In the genomic region with DNA sequence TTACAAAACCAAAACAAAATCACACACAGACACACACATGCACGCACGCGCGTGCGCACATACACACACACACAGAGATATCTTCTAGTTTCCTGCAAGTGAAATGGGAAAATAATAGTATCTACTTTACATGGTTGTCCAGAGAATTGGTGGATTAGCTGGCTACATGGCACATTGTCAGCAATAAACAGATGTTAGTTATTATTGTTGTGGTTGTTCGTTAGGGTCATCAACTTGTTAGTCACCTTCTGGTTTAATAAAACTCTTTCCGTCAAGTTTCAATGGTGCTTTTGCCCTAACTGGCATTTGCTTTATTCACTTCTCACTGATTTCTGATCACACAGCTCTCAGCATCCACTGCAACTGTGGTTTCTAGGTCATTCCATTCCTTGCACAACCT, we compare ENCODE assay signal across 29 cellular contexts. TPM values are rescaled to one million over a fixed set of nuclear protein-coding genes. Genes with fewer than 3 reads are reported as not detected.
DNase-seq lines count a peak whose midpoint lies in the region; ATAC-seq, FAIRE-seq and TF ChIP-seq lines count a peak whose summit lies in the region.
"Had no signal": no experiment of that assay in that cellular context is flagged by ENCODE, and none has a peak within 500 bp of the region (broad histone marks: within the 10 kb centered on the region; RNA-seq: fewer than 3 reads in every experiment).

No MANE protein-coding gene starts in this region.

- H3K9me3 ChIP-seq in GM23248 (ENCODE audit: low read depth) (no peaks in the 10 kb centered on the region), RWPE2 (ENCODE audit: severe bottlenecking) (no peaks in the 10 kb centered on the region), smooth muscle cell (replicated peaks; ENCODE audit: low read depth) (no peaks in the 10 kb centered on the region)
- H3K9me3 ChIP-seq: left ventricle myocardium inferior, thoracic aorta had no signal

- H3K4me3 ChIP-seq in GM23248 (no peak overlapping the region), RWPE2 (ENCODE audit: severe bottlenecking) (no peak overlapping the region), fibroblast of mammary gland (ENCODE audit: control insufficient read depth, low read depth, low read length) (no peak overlapping the region), smooth muscle cell (no peak overlapping the region)
- H3K4me3 ChIP-seq: cardiac muscle cell, left ventricle myocardium inferior, thoracic aorta had no signal

- POLR2A ChIA-PET in RWPE1 (lab: Yijun Ruan, JAX; ENCODE audit: low non-redundant PET) = no interaction called here

- H3K4me2 ChIP-seq in GM23248 (ENCODE audit: unreplicated experiment) (peak overlapping the region; percentile 45), smooth muscle cell (peak overlapping the region; percentile 34)

- H3K4me1 ChIP-seq in GM23248 (ENCODE audit: insufficient read depth) (peaks cover 37% of the 10 kb centered on the region), RWPE2 (ENCODE audit: insufficient read depth, poor library complexity, severe bottlenecking) (peaks cover 24% of the 10 kb centered on the region), smooth muscle cell (ENCODE audit: low read depth) (peaks cover 48% of the 10 kb centered on the region)

- no peak for TF ChIP-seq POLR2A in GM12892 (IDR thresholded peaks at IDR 0.05; ENCODE audit: low read depth, low read length)

- H4K20me1 ChIP-seq in GM23248 (ENCODE audit: insufficient read depth) (no peaks in the 10 kb centered on the region), smooth muscle cell (ENCODE audit: low read depth) (no peaks in the 10 kb centered on the region)

- H3K79me2 ChIP-seq in GM23248 (ENCODE audit: insufficient read depth) = no peaks in the 10 kb centered on the region
- no peaks in the 10 kb centered on the region for H3K79me2 ChIP-seq in smooth muscle cell (ENCODE audit: low read depth)

- no peaks in the 10 kb centered on the region for H3K36me3 ChIP-seq in GM23248 (ENCODE audit: low read depth)
- H3K36me3 ChIP-seq in RWPE2 (ENCODE audit: low read depth) = no peaks in the 10 kb centered on the region
- H3K36me3 ChIP-seq in smooth muscle cell (ENCODE audit: low read depth) = no peaks in the 10 kb centered on the region
- H3K36me3 ChIP-seq: cardiac muscle cell, left ventricle myocardium inferior, thoracic aorta had no signal

- H3K9me2 ChIP-seq in GM23248 (ENCODE audit: insufficient read depth) = no peaks in the 10 kb centered on the region

- H2AFZ ChIP-seq in GM23248 (no peak overlapping the region), smooth muscle cell (ENCODE audit: low read depth) (no peak overlapping the region)

- 39 to 42% methylated on average over 7 of the region's 7 CpGs for WGBS in GM23248 (ENCODE audit: low coverage in 1 of 2, low lambda C conversion rate in 2 of 2, missing lambda C conversion rate in 2 of 2), 2 experiments
- 88% methylated on average over 7 of the region's 7 CpGs for WGBS in smooth muscle cell (ENCODE audit: low lambda C conversion rate)

- H3F3A ChIP-seq in GM23248 (ENCODE audit: insufficient read depth) (peaks cover 20% of the 10 kb centered on the region), smooth muscle cell (ENCODE audit: low read depth) (peaks cover 8% of the 10 kb centered on the region)

- DNase-seq in GM23248 (peak; percentile 70), RWPE2 (ENCODE audit: low spot score) (no peak), fibroblast of mammary gland (ENCODE audit: low read depth) (peak; percentile 86), smooth muscle cell (lab: John Stamatoyannopoulos, UW; ENCODE audit: unreplicated experiment) (no peak), RWPE1 (ENCODE audit: low spot score) (no peak), NCI-H774 (lab: John Stamatoyannopoulos, UW) (no peak), GM12892 (ENCODE audit: insufficient read length) (no peak)
- DNase-seq: activated B cell treated with CpG ODN at 0.5 μM for 24 hours; activated CD4-positive, alpha-beta T cell treated with anti-CD3 and anti-CD28 coated beads, Interleukin-2, amount 50 U/mL, for 4 hours; activated naive CD4-positive, alpha-beta T cell treated with anti-CD3 and anti-CD28 coated beads, Interleukin-2, amount 50 U/mL, for 16 hours; AML-193; CD8-positive, alpha-beta T cell; dermis blood vessel endothelial cell; DMS153; GOT3; left ventricle myocardium inferior; natural killer cell; NCI-H1105 treated with DMSO at 0.1 percent for 48 hours; NCI-H2029 treated with DMSO at 0.1 percent for 48 hours; OCI-M1; Right ventricle myocardium superior; stimulated activated CD4-positive, alpha-beta T cell treated with anti-CD3 and anti-CD28 coated beads, Interleukin-4, amount 100 ng/mL, for 4 hours; stimulated activated naive CD4-positive, alpha-beta T cell; T1000 had no signal

- no peak for TF ChIP-seq CTCF in RWPE2 (IDR thresholded peaks at IDR 0.05; ENCODE audit: poor library complexity, severe bottlenecking)
- TF ChIP-seq CTCF in fibroblast of mammary gland (conservative IDR thresholded peaks at IDR 0.05; ENCODE audit: control insufficient read depth, insufficient read depth, low read depth, low read length) = no peak
- no peak for TF ChIP-seq CTCF in smooth muscle cell (IDR thresholded peaks at IDR 0.05; ENCODE audit: borderline replicate concordance, insufficient read depth, poor library complexity, severe bottlenecking)
- TF ChIP-seq CTCF in RWPE1 (conservative IDR thresholded peaks at IDR 0.05; ENCODE audit: low read depth) = no peak

- H3K27ac ChIP-seq in GM23248 (no peak overlapping the region; the same call in 1 of the 2 replicates), RWPE2 (ENCODE audit: poor library complexity, severe bottlenecking) (peak overlapping the region; percentile 85), smooth muscle cell (ENCODE audit: low read depth) (peak overlapping the region; percentile 93), RWPE1 (no peak overlapping the region)
- H3K27ac ChIP-seq: cardiac muscle cell, left ventricle myocardium inferior, thoracic aorta had no signal

- CTCF ChIA-PET in RWPE1 (lab: Yijun Ruan, JAX) = no interaction called here

- ATAC-seq in RWPE2 (ENCODE audit: low read depth) = no peak
- ATAC-seq: CD8-positive, alpha-beta T cell; HepG2; natural killer cell had no signal

- in situ Hi-C loops in GM23248 (cut with MboI) = no loop called here

- H3K9ac ChIP-seq in GM23248 = no peak overlapping the region
- peak overlapping the region; percentile 89 for H3K9ac ChIP-seq in smooth muscle cell (ENCODE audit: low read depth)

- H3K27me3 ChIP-seq in GM23248 (replicated peaks; ENCODE audit: insufficient read depth) = no peaks in the 10 kb centered on the region
- H3K27me3 ChIP-seq in RWPE2 (ENCODE audit: insufficient read depth, poor library complexity, severe bottlenecking) = no peaks in the 10 kb centered on the region
- no peaks in the 10 kb centered on the region for H3K27me3 ChIP-seq in smooth muscle cell (ENCODE audit: low read depth)
- H3K27me3 ChIP-seq: cardiac muscle cell had no signal

- FAIRE-seq in GM12892 (lab: Jason Lieb, UNC) = no peak
- FAIRE-seq: GM18507, HepG2 had no signal

RNA-seq across cellular contexts. Expression of a gene that starts 25.5 kb away (rescaled TPM):
- total RNA-seq in GM23248 (2014; rRNA removed; shearing (Covaris generic)) = not detected in 2 replicates
- polyA plus RNA-seq in GM23248 (2016; fragmentation: Nextera tagmentation; extraction: Ambion mirVana) (0.11 and 0.46 TPM in 2 replicates), smooth muscle cell (44.3 and 59.6 TPM in 2 replicates)
- 42.9 and 47.0 TPM in 2 replicates for total RNA-seq in smooth muscle cell
- polyA plus RNA-seq in GM12892 (2012; ENCODE audit: missing spikeins) = not detected
- total RNA-seq: activated B cell treated with CpG ODN at 0.5 μM for 24 hours, dermis blood vessel endothelial cell, G401, natural killer cell had no signal

Comparison
In these comparisons a context has a peak if more than half of its experiments do, and no peak if none do; other contexts are left out.
1. DNase-seq: peak in GM23248 (single experiment) and fibroblast of mammary gland (single experiment); none in RWPE2 (single experiment), smooth muscle cell (single experiment), RWPE1 (single experiment), NCI-H774 (single experiment) and GM12892 (single experiment).
2. H3K27ac ChIP-seq: peak in RWPE2 (single experiment) and smooth muscle cell (single experiment); none in GM23248 (single experiment) and RWPE1 (single experiment).
3. RNA of a gene that starts 25.5 kb away (total RNA-seq): 42.9 to 47.0 TPM in smooth muscle cell; not detected in GM23248; every median in the first group is over 10 times any median in the second.